Comparison of ENCODE assay signal across 11 cellular contexts in the genomic region with DNA sequence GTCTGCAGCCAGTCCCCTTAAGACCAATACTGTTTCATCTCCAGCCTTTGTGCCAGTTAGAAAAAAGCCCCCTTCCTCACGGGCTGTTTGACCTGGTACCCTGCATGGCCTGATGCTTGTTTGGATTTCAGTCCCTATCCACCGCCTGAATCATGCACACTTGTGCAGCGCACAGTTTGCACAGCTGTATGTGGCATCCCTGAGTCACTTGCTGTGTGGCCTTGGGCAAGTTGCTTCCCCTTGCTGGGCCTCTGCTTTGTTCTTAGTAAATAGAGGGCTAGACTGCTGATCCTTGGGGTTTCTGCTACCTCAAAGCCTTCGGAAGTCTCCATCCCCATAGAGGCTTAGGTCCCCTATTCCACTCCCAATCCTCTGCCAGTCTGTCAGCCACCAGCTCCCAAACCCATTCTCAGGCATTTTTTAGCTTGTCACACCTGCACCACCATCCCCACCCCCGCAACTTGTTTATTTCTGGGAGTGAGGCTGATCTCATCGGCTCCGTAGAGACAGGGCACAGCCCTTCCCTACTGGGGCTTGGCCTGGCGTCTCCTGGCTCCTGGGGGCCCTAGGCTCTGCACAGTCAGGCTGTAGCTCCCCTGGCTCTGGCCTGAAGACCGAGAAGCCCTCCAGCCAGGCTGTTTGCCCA. TPM values are rescaled to one million over a fixed set of nuclear protein-coding genes. Genes with fewer than 3 reads are reported as not detected.
DNase-seq lines count a peak whose midpoint lies in the region; TF ChIP-seq lines count a peak whose summit lies in the region.
"Had no signal": no experiment of that assay in that cellular context is flagged by ENCODE, and none has a peak within 500 bp of the region (broad histone marks: within the 10 kb centered on the region; RNA-seq: fewer than 3 reads in every experiment).

No MANE protein-coding gene starts in this region.

- H3K9me3 ChIP-seq in BLaER1 treated with 17β-estradiol and CSF1 and Interleukin-3, amounts not matched to agents 10 nM and 100 nM (replicated peaks in 1 of 11), result no peaks in the 10 kb centered on the region
- H3K9me3 ChIP-seq: BE2C, esophagus muscularis mucosa, spleen had no signal

- CTCF ChIA-PET in activated CD4-positive, alpha-beta memory T cell treated with anti-CD3 and anti-CD28 coated beads for 36 hours (lab: Charles Lee), result no interaction called here

- no peaks in the 10 kb centered on the region for H4K20me1 ChIP-seq in BLaER1 treated with 17β-estradiol and CSF1 and Interleukin-3, amounts not matched to agents 10 nM and 100 nM

- TF ChIP-seq CTCF in brain (conservative IDR thresholded peaks at IDR 0.05), result no peak

- no peaks in the 10 kb centered on the region for H3K36me3 ChIP-seq in BLaER1 treated with 17β-estradiol and CSF1 and Interleukin-3, amounts not matched to agents 10 nM and 100 nM
- H3K36me3 ChIP-seq: BE2C, esophagus muscularis mucosa, spleen had no signal

- H3K4me3 Mint-ChIP-seq in brain, result no peak overlapping the region
- no peak overlapping the region for H3K4me3 Mint-ChIP-seq in activated CD4-positive, alpha-beta memory T cell treated with anti-CD3 and anti-CD28 coated beads for 36 hours

- peak overlapping the region in 10 of 11 experiments; percentile 15 to 99 (median 37); a peak in 11 of 22 replicates for H3K4me2 ChIP-seq in BLaER1 treated with 17β-estradiol and CSF1 and Interleukin-3, amounts not matched to agents 10 nM and 100 nM

- peaks cover 68% of the 10 kb centered on the region for H3K4me1 Mint-ChIP-seq in brain
- H3K4me1 Mint-ChIP-seq in activated CD4-positive, alpha-beta memory T cell treated with anti-CD3 and anti-CD28 coated beads for 36 hours (ENCODE audit: low read depth), result peaks cover 3% of the 10 kb centered on the region

- intact Hi-C loops in activated CD4-positive, alpha-beta memory T cell treated with anti-CD3 and anti-CD28 coated beads for 36 hours (cut with micrococcal nuclease), result no loop called here

- no peak overlapping the region for H3K4me3 ChIP-seq in BLaER1 treated with 17β-estradiol and CSF1 and Interleukin-3, amounts not matched to agents 10 nM and 100 nM
- H3K4me3 ChIP-seq: esophagus muscularis mucosa, spleen had no signal

- H3K27ac Mint-ChIP-seq in brain, result peak overlapping the region; percentile 31 to 92 (median 78)
- H3K27ac Mint-ChIP-seq in activated CD4-positive, alpha-beta memory T cell treated with anti-CD3 and anti-CD28 coated beads for 36 hours, result no peak overlapping the region

- DNase-seq in NCI-H2107 (lab: John Stamatoyannopoulos, UW) (peak; percentile 46), myocyte (ENCODE audit: low read depth) (peak; percentile 68), dermis blood vessel endothelial cell (no peak), SW480 (ENCODE audit: low spot score) (no peak), NAMALWA (ENCODE audit: low spot score) (no peak)
- no peak for DNase-seq in activated CD4-positive, alpha-beta memory T cell treated with anti-CD3 and anti-CD28 coated beads for 36 hours
- DNase-seq: BE2C, spleen had no signal

- POLR2A ChIA-PET in activated CD4-positive, alpha-beta memory T cell treated with anti-CD3 and anti-CD28 coated beads for 36 hours (lab: Charles Lee), result no interaction called here

- peaks cover 0 to 2% (median 0%) of the 10 kb centered on the region in 5 experiments for H3K9me3 Mint-ChIP-seq in brain
- H3K9me3 Mint-ChIP-seq in activated CD4-positive, alpha-beta memory T cell treated with anti-CD3 and anti-CD28 coated beads for 36 hours, result no peaks in the 10 kb centered on the region

- no peak overlapping the region for H3K9ac ChIP-seq in BLaER1 treated with 17β-estradiol and CSF1 and Interleukin-3, amounts not matched to agents 10 nM and 100 nM

- H3K36me3 Mint-ChIP-seq in brain, result no peaks in the 10 kb centered on the region
- H3K36me3 Mint-ChIP-seq in activated CD4-positive, alpha-beta memory T cell treated with anti-CD3 and anti-CD28 coated beads for 36 hours, result no peaks in the 10 kb centered on the region

- H3K27ac ChIP-seq in BLaER1 treated with 17β-estradiol and CSF1 and Interleukin-3, amounts not matched to agents 10 nM and 100 nM, result peak overlapping the region in 3 of 11 experiments; percentile 15 to 40 (median 26); a peak in 2 of 22 replicates
- H3K27ac ChIP-seq: spleen had no signal

- H3K27me3 ChIP-seq in BLaER1 treated with 17β-estradiol and CSF1 and Interleukin-3, amounts not matched to agents 10 nM and 100 nM, result no peaks in the 10 kb centered on the region
- H3K27me3 ChIP-seq: BE2C, esophagus muscularis mucosa, spleen had no signal

- H3K27me3 Mint-ChIP-seq in brain, result peaks cover 7% of the 10 kb centered on the region
- H3K27me3 Mint-ChIP-seq in activated CD4-positive, alpha-beta memory T cell treated with anti-CD3 and anti-CD28 coated beads for 36 hours, result no peaks in the 10 kb centered on the region

- H3K4me1 ChIP-seq in BLaER1 treated with 17β-estradiol and CSF1 and Interleukin-3, amounts not matched to agents 10 nM and 100 nM, result peaks cover 67 to 96% (median 81%) of the 10 kb centered on the region in 10 experiments

RNA-seq across cellular contexts. Expression of a gene that starts 8.8 kb away (rescaled TPM):
- 2.0 TPM for polyA plus RNA-seq in brain (ENCODE audit: insufficient read depth, low read depth, low replicate concordance)
- total RNA-seq in myocyte, result 46.3 and 68.4 TPM in 2 replicates
- 59.1 TPM for polyA plus RNA-seq in myocyte (2012)
- 0.17 and 1.2 TPM in 2 replicates for total RNA-seq in dermis blood vessel endothelial cell
- total RNA-seq in activated CD4-positive, alpha-beta memory T cell treated with anti-CD3 and anti-CD28 coated beads for 36 hours, result not detected

RNA-seq across cellular contexts. Expression of a gene that starts 50.0 kb away (rescaled TPM):
- polyA plus RNA-seq in brain (ENCODE audit: insufficient read depth, low read depth, low replicate concordance), result 2.1 TPM
- total RNA-seq in myocyte, result 3.1 and 6.6 TPM in 2 replicates
- polyA plus RNA-seq in myocyte (2012), result 13.9 TPM
- 19.2 and 53.6 TPM in 2 replicates for total RNA-seq in dermis blood vessel endothelial cell
- total RNA-seq in activated CD4-positive, alpha-beta memory T cell treated with anti-CD3 and anti-CD28 coated beads for 36 hours, result 1 to 10 TPM; 3.5 to 3.7 TPM

Comparison
In these comparisons a context has a peak if more than half of its experiments do, and no peak if none do; other contexts are left out.
1. DNase-seq: peak in NCI-H2107 (single experiment) and myocyte (single experiment); none in dermis blood vessel endothelial cell (single experiment), SW480 (single experiment), activated CD4-positive, alpha-beta memory T cell treated with anti-CD3 and anti-CD28 coated beads for 36 hours (single experiment) and NAMALWA (single experiment).
2. RNA of a gene that starts 8.8 kb away (total RNA-seq): 46.3 to 68.4 TPM in myocyte; 0.17 to 1.2 TPM in dermis blood vessel endothelial cell and not detected in activated CD4-positive, alpha-beta memory T cell treated with anti-CD3 and anti-CD28 coated beads for 36 hours; every median in the first group is over 10 times any median in the second.